In the genomic region with DNA sequence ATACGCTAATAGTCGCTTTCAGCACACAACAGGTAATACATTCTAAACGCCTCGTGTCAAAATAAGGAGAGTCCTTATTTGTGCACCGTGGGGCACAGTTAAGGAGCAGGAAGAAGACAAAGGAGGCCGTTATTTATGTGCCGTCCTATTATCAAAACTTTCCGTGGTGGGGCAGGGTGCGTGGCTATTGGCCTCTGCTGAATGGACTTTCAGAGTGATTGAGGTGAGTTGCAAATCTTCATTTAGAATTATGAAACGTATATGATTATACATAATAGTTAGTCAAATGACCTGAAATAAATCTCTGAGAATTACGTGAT, we compare ENCODE assay signal across 8 cellular contexts. TPM values are rescaled to one million over a fixed set of nuclear protein-coding genes. Genes with fewer than 3 reads are reported as not detected.
A peak's percentile ranks its signal among the peaks of the same experiment; 100 is the strongest.
DNase-seq lines count a peak whose midpoint lies in the region; ATAC-seq and TF ChIP-seq lines count a peak whose summit lies in the region.

No MANE protein-coding gene starts in this region.

- DNase-seq in EH (ENCODE audit: low read depth) (peak; percentile 46), esophagus squamous epithelium (lab: John Stamatoyannopoulos, UW) (no peak), osteocyte (ENCODE audit: extremely low spot score, unreplicated experiment) (no peak), GM19240 (ENCODE audit: insufficient read length, low spot score) (no peak), posterior cingulate gyrus (no peak)
- peak; percentile 4 to 5 for DNase-seq in activated CD4-positive, alpha-beta T cell treated with anti-CD3 and anti-CD28 coated beads for 4 hours

- H3K4me1 ChIP-seq in esophagus squamous epithelium: peaks cover 18 to 58% (median 38%) of the 10 kb centered on the region in 3 donors

- 0 to 1% methylated on average over 11 of the region's 11 CpGs for WGBS in esophagus squamous epithelium, 2 donors

- H3K36me3 ChIP-seq in esophagus squamous epithelium: peaks cover 0 to 27% (median 0%) of the 10 kb centered on the region in 3 donors

- H3K27ac Mint-ChIP-seq in osteocyte (ENCODE audit: unreplicated experiment): peak overlapping the region; percentile 95

- peak; percentile 11 for ATAC-seq in HG03139 (IDR thresholded peaks at IDR 0.05; ENCODE audit: unreplicated experiment)
- ATAC-seq in GM21717 (IDR thresholded peaks at IDR 0.05; ENCODE audit: unreplicated experiment): no peak

- H3K4me1 Mint-ChIP-seq in osteocyte (ENCODE audit: unreplicated experiment): peaks cover 47% of the 10 kb centered on the region

- intact Hi-C loops in esophagus squamous epithelium (cut with DNase I): no loop called here
- intact Hi-C loops in posterior cingulate gyrus (cut with DNase I): loop anchor here (1.0 to 5.0 kb wide), 4 partner anchors 28 to 108 kb away; a partner anchor contains a TSS

- TF ChIP-seq CTCF in esophagus squamous epithelium (IDR thresholded peaks at IDR 0.05) (no peak), osteocyte (IDR thresholded peaks at IDR 0.05) (no peak)

- peak overlapping the region; percentile 86 to 93 (median 89) for H3K4me3 ChIP-seq in esophagus squamous epithelium

- no peaks in the 10 kb centered on the region for H3K9me3 ChIP-seq in esophagus squamous epithelium

- peak overlapping the region; percentile 95 to 98 (median 96) for H3K27ac ChIP-seq in esophagus squamous epithelium

- no peaks in the 10 kb centered on the region for H3K9me3 Mint-ChIP-seq in osteocyte (ENCODE audit: unreplicated experiment)

- no peak for TF ChIP-seq POLR2A in esophagus squamous epithelium (IDR thresholded peaks at IDR 0.05)

- H3K27me3 Mint-ChIP-seq in osteocyte (ENCODE audit: unreplicated experiment): no peaks in the 10 kb centered on the region

- peaks cover 10% of the 10 kb centered on the region for H3K36me3 Mint-ChIP-seq in osteocyte (ENCODE audit: unreplicated experiment)

- peak overlapping the region; percentile 88 for H3K4me3 Mint-ChIP-seq in osteocyte (ENCODE audit: unreplicated experiment)

- no peaks in the 10 kb centered on the region for H3K27me3 ChIP-seq in esophagus squamous epithelium

RNA-seq across cellular contexts. Expression of a gene that starts 0.8 kb away (rescaled TPM):
- total RNA-seq in esophagus squamous epithelium (10 to 100 TPM; 17.9 to 36.2 (median 24.7) TPM), osteocyte (81.7 and 81.8 TPM in 2 replicates)

RNA-seq across cellular contexts. Expression of a gene that starts 27.6 kb away (rescaled TPM):
- total RNA-seq in esophagus squamous epithelium (10 to 100 TPM; 20.2 to 43.9 (median 35.2) TPM), osteocyte (68.2 and 75.7 TPM in 2 replicates)

RNA-seq across cellular contexts. Expression of a gene that starts 58.3 kb away (rescaled TPM):
- total RNA-seq in esophagus squamous epithelium (10 to 100 TPM in 1 of 4 donors, 1 to 10 TPM in 3; 8.0 to 12.8 (median 8.8) TPM), osteocyte (8.5 and 11.8 TPM in 2 replicates)

Comparison
In these comparisons a context has a peak if more than half of its experiments do, and no peak if none do; other contexts are left out.
1. DNase-seq: peak in EH (single experiment) and activated CD4-positive, alpha-beta T cell treated with anti-CD3 and anti-CD28 coated beads for 4 hours (2 of 2); none in esophagus squamous epithelium (single experiment), osteocyte (single experiment), GM19240 (single experiment) and posterior cingulate gyrus (0 of 10).